22 cellular contexts compared by ENCODE assay signal in genomic region chr9:130150779-130151381, GRCh38. TPM values are rescaled to one million over a fixed set of nuclear protein-coding genes. Genes with fewer than 3 reads are reported as not detected.
DNase-seq lines count a peak whose midpoint lies in the region; ATAC-seq, FAIRE-seq and TF ChIP-seq lines count a peak whose summit lies in the region.
"Had no signal": no experiment of that assay in that cellular context is flagged by ENCODE, and none has a peak within 500 bp of the region (broad histone marks: within the 10 kb centered on the region; RNA-seq: fewer than 3 reads in every experiment).

No MANE protein-coding gene starts in this region.

- no peaks in the 10 kb centered on the region for H3K4me1 Mint-ChIP-seq in activated naive CD4-positive, alpha-beta T cell treated with anti-CD3 and anti-CD28 coated beads, Interleukin-2, amount 10 ng/mL, durations not matched to agents 7 days and 5 days

- no peak for TF ChIP-seq CTCF in A549 (IDR thresholded peaks at IDR 0.05)

- H3K27me3 Mint-ChIP-seq in activated naive CD4-positive, alpha-beta T cell treated with anti-CD3 and anti-CD28 coated beads, Interleukin-2, amount 10 ng/mL, durations not matched to agents 7 days and 5 days, result peaks cover 26% of the 10 kb centered on the region

- FAIRE-seq in A549 (lab: Jason Lieb, UNC), result no peak

- ATAC-seq in A549, result peak; percentile 33 to 45; a peak in 1 of 6 replicates
- no peak for ATAC-seq in GM21619 (IDR thresholded peaks at IDR 0.05; ENCODE audit: unreplicated experiment)
- no peak for ATAC-seq in HG03139 (IDR thresholded peaks at IDR 0.05; ENCODE audit: unreplicated experiment)
- no peak for ATAC-seq in GM18867 (IDR thresholded peaks at IDR 0.05; ENCODE audit: unreplicated experiment)
- ATAC-seq: Panc1; stimulated activated effector memory CD8-positive, alpha-beta T cell treated with anti-CD3 and anti-CD28 coated beads, Interleukin-12 subunit alpha, Interleukin-12 subunit beta, amount 100 ng/mL, for 72 hours had no signal

- no peak overlapping the region for H3K4me3 Mint-ChIP-seq in activated naive CD4-positive, alpha-beta T cell treated with anti-CD3 and anti-CD28 coated beads, Interleukin-2, amount 10 ng/mL, durations not matched to agents 7 days and 5 days
- H3K4me3 Mint-ChIP-seq: nephron progenitor cell; stimulated activated effector memory CD8-positive, alpha-beta T cell treated with anti-CD3 and anti-CD28 coated beads, Interleukin-12 subunit alpha, Interleukin-12 subunit beta, amount 100 ng/mL, for 72 hours had no signal

- POLR2A ChIA-PET in A549 (lab: Yijun Ruan, JAX), result no interaction called here

- no peak overlapping the region for H3K27ac Mint-ChIP-seq in activated naive CD4-positive, alpha-beta T cell treated with anti-CD3 and anti-CD28 coated beads, Interleukin-2, amount 10 ng/mL, durations not matched to agents 7 days and 5 days
- H3K27ac Mint-ChIP-seq: nephron progenitor cell; stimulated activated effector memory CD8-positive, alpha-beta T cell treated with anti-CD3 and anti-CD28 coated beads, Interleukin-12 subunit alpha, Interleukin-12 subunit beta, amount 100 ng/mL, for 72 hours had no signal

- no peak for TF ChIP-seq EP300 in A549 (IDR thresholded peaks at IDR 0.05)

- no peak overlapping the region for H3K4me3 ChIP-seq in A549
- H3K4me3 ChIP-seq: colonic mucosa, esophagus muscularis mucosa, sigmoid colon had no signal

- CTCF ChIA-PET in A549 (lab: Yijun Ruan, JAX), result interaction anchor here (1.0 to 1.8 kb wide), 2 partner anchors 9 to 37 kb away, joined by 3 to 7 read pairs; no protein-coding TSS in a partner anchor
- CTCF ChIA-PET in activated naive CD4-positive, alpha-beta T cell treated with anti-CD3 and anti-CD28 coated beads, Interleukin-2, amount 10 ng/mL, durations not matched to agents 7 days and 5 days (lab: Charles Lee), result no interaction called here

- peak overlapping the region; percentile 23 to 67; a peak in 3 of 6 replicates for H3K27ac ChIP-seq in A549
- H3K27ac ChIP-seq: colonic mucosa, esophagus muscularis mucosa, KMS-11 had no signal

- no peak overlapping the region for H3K4me2 ChIP-seq in A549
- H3K4me2 ChIP-seq: KMS-11 had no signal

- DNase-seq in A549 (ENCODE audit: low read depth in 1 of 2, low spot score in 1 of 2) (peak in 1 of 2 experiments; percentile 62), HT1080 (ENCODE audit: low read depth) (peak; percentile 63), amniotic epithelial cell (ENCODE audit: low read depth) (peak; percentile 76), iris pigment epithelial cell (ENCODE audit: low read depth) (peak; percentile 75)
- DNase-seq in activated naive CD4-positive, alpha-beta T cell treated with anti-CD3 and anti-CD28 coated beads, Interleukin-2, amount 10 ng/mL, durations not matched to agents 7 days and 5 days, result no peak
- DNase-seq: activated CD4-positive, alpha-beta T cell treated with anti-CD3 and anti-CD28 coated beads for 4 hours; activated T-cell treated with anti-CD3 and anti-CD28 coated beads, Interleukin-2, amount 50 U/mL, for 1 hour; colonic mucosa; COR-L47; hippocampal formation; NCI-H510A treated with DMSO at 0.1 percent for 48 hours; nephron progenitor cell; sigmoid colon; stimulated activated CD4-positive, alpha-beta T cell treated with anti-CD3 and anti-CD28 coated beads, Interleukin-4, amount 100 ng/mL, for 24 hours; T-helper 2 cell had no signal

- no peak for TF ChIP-seq POLR2A in A549 (IDR thresholded peaks at IDR 0.05; ENCODE audit: low read length)

- no peaks in the 10 kb centered on the region for H3K9me3 ChIP-seq in A549
- H3K9me3 ChIP-seq: colonic mucosa, esophagus muscularis mucosa, sigmoid colon had no signal

- 64% methylated on average over 14 of the region's 14 CpGs for WGBS in A549 (ENCODE audit: missing lambda C conversion rate)

- no peak for TF ChIP-seq RAD21 in A549 (conservative IDR thresholded peaks at IDR 0.05 in 1 of 2, IDR thresholded peaks at IDR 0.05 in 1 of 2)

- no peaks in the 10 kb centered on the region for H3K9me3 Mint-ChIP-seq in activated naive CD4-positive, alpha-beta T cell treated with anti-CD3 and anti-CD28 coated beads, Interleukin-2, amount 10 ng/mL, durations not matched to agents 7 days and 5 days
- H3K9me3 Mint-ChIP-seq: nephron progenitor cell; stimulated activated effector memory CD8-positive, alpha-beta T cell treated with anti-CD3 and anti-CD28 coated beads, Interleukin-12 subunit alpha, Interleukin-12 subunit beta, amount 100 ng/mL, for 72 hours had no signal

- peaks cover 10% of the 10 kb centered on the region for H3K4me1 ChIP-seq in A549
- H3K4me1 ChIP-seq: colonic mucosa, esophagus muscularis mucosa had no signal

- no peaks in the 10 kb centered on the region for H3K36me3 Mint-ChIP-seq in activated naive CD4-positive, alpha-beta T cell treated with anti-CD3 and anti-CD28 coated beads, Interleukin-2, amount 10 ng/mL, durations not matched to agents 7 days and 5 days
- H3K36me3 Mint-ChIP-seq: stimulated activated effector memory CD8-positive, alpha-beta T cell treated with anti-CD3 and anti-CD28 coated beads, Interleukin-12 subunit alpha, Interleukin-12 subunit beta, amount 100 ng/mL, for 72 hours had no signal

TF ChIP-seq in A549, 52 proteins besides CTCF, POLR2A, EP300 and RAD21 (continues in another document):
- TF ChIP-seq ESRRA (IDR thresholded peaks at IDR 0.05; ENCODE audit: borderline replicate concordance, low read length), result no peak
- TF ChIP-seq SMC3 (IDR thresholded peaks at IDR 0.05), result no peak
- TF ChIP-seq EHF (CRISPR knock-in tag; IDR thresholded peaks at IDR 0.05), result peak; percentile 99
- TF ChIP-seq NFE2L2 (conservative IDR thresholded peaks at IDR 0.05; ENCODE audit: low read length), result no peak
- TF ChIP-seq HES2 (IDR thresholded peaks at IDR 0.05), result no peak
- TF ChIP-seq USF2 (IDR thresholded peaks at IDR 0.05), result no peak
- TF ChIP-seq MAFK (IDR thresholded peaks at IDR 0.05; ENCODE audit: partially characterized antibody), result no peak
- no peak for TF ChIP-seq SREBF2 (IDR thresholded peaks at IDR 0.05)
- TF ChIP-seq FOSL2 (IDR thresholded peaks at IDR 0.05), result no peak
- TF ChIP-seq FOSL2 (CRISPR knock-in tag; IDR thresholded peaks at IDR 0.05), result peak; percentile 81
- no peak for TF ChIP-seq CBX2 (IDR thresholded peaks at IDR 0.05; ENCODE audit: borderline replicate concordance, low read depth)
- no peak for TF ChIP-seq CHD2 (IDR thresholded peaks at IDR 0.05; ENCODE audit: low read length, partially characterized antibody)
- TF ChIP-seq MAZ (IDR thresholded peaks at IDR 0.05; ENCODE audit: borderline replicate concordance, low read depth, low read length), result no peak
- TF ChIP-seq BHLHE40 (IDR thresholded peaks at IDR 0.05; ENCODE audit: low read depth, low read length), result no peak
- no peak for TF ChIP-seq PHF8 (IDR thresholded peaks at IDR 0.05; ENCODE audit: borderline replicate concordance, low read depth)
- TF ChIP-seq GATA3 (IDR thresholded peaks at IDR 0.05; ENCODE audit: borderline replicate concordance), result no peak
- peak; percentile 96 for TF ChIP-seq FOSB (CRISPR knock-in tag; IDR thresholded peaks at IDR 0.05)
- TF ChIP-seq MYC (IDR thresholded peaks at IDR 0.05; ENCODE audit: borderline replicate concordance, low read length), result no peak
- TF ChIP-seq ZSCAN20 (CRISPR knock-in tag; IDR thresholded peaks at IDR 0.05), result peak; percentile 92
- no peak for TF ChIP-seq POLR2AphosphoS2 (conservative IDR thresholded peaks at IDR 0.05; ENCODE audit: low read length)
- TF ChIP-seq RNF2 (IDR thresholded peaks at IDR 0.05; ENCODE audit: borderline replicate concordance, low read depth), result no peak
- no peak for TF ChIP-seq ZFP36 (IDR thresholded peaks at IDR 0.05; ENCODE audit: borderline replicate concordance, partially characterized antibody)
- no peak for TF ChIP-seq CBX8 (IDR thresholded peaks at IDR 0.05)
- no peak for TF ChIP-seq ELK1 (IDR thresholded peaks at IDR 0.05; ENCODE audit: low read depth, low read length)
- no peak for TF ChIP-seq ZC3H11A (IDR thresholded peaks at IDR 0.05)
- no peak for TF ChIP-seq JUNB (IDR thresholded peaks at IDR 0.05)

RNA-seq across cellular contexts. Expression of gene NCS1, which starts 21.3 kb away (rescaled TPM):
- polyA plus RNA-seq in A549 (2011; rRNA removed) (19.1 and 21.9 TPM in 2 replicates), A549 (2017; fragmentation: RNase III; extraction: RNeasy Plus Mini Kit Qiagen cat#74134 plus additional on column Dnase treatment) (16.5 to 17.9 TPM (median 17.3 TPM) in 3 replicates)
- 29.4 and 35.8 TPM in 2 replicates for polyA plus RNA-seq in A549 (2012; cell fraction: cytosol; rRNA removed)
- polyA plus RNA-seq in A549 (2012; cell fraction: nucleus; rRNA removed), result 26.8 and 29.2 TPM in 2 replicates
- polyA minus RNA-seq in A549 (2011; rRNA and poly(A)+ RNA removed), result 25.3 and 28.0 TPM in 2 replicates
- 66.9 and 76.3 TPM in 2 replicates for total RNA-seq in HT1080 (2014; rRNA removed; shearing (Covaris generic))
- polyA plus RNA-seq in HT1080 (2015; cell fraction: cytosol; rRNA removed), result 64.5 and 68.9 TPM in 2 replicates
- 31.4 and 36.6 TPM in 2 replicates for polyA plus RNA-seq in HT1080 (2015; cell fraction: nucleus; rRNA removed)

Comparison
In these comparisons a context has a peak if more than half of its experiments do, and no peak if none do; other contexts are left out.
1. ATAC-seq: peak in A549 (2 of 2); none in GM21619 (single experiment), HG03139 (single experiment) and GM18867 (single experiment).